9 cellular contexts compared by ENCODE assay signal in genomic region chr14:103716899-103717411, GRCh38. TPM values are rescaled to one million over a fixed set of nuclear protein-coding genes. Genes with fewer than 3 reads are reported as not detected.
DNase-seq lines count a peak whose midpoint lies in the region; ATAC-seq and TF ChIP-seq lines count a peak whose summit lies in the region.
"Had no signal": no experiment of that assay in that cellular context is flagged by ENCODE, and none has a peak within 500 bp of the region (broad histone marks: within the 10 kb centered on the region; RNA-seq: fewer than 3 reads in every experiment).

No MANE protein-coding gene starts in this region.

- no peak for ATAC-seq in stimulated activated naive CD8-positive, alpha-beta T cell treated with anti-CD3 and anti-CD28 coated beads, Interleukin-15, Interleukin-2, amounts not matched to agents 100 U/mL and 50 U/mL, for 24 hours
- ATAC-seq in body of pancreas = no peak
- no peak for ATAC-seq in aorta (ENCODE audit: low FRiP score)

- WGBS in body of pancreas, 2 donors = 75% methylated on average over 17 of the region's 17 CpGs
- WGBS in aorta, 2 donors = 78 to 82% methylated on average over 17 of the region's 17 CpGs

- TF ChIP-seq POLR2A in body of pancreas (IDR thresholded peaks at IDR 0.05) = no peak

- H3K9me3 Mint-ChIP-seq in stimulated activated naive CD8-positive, alpha-beta T cell treated with anti-CD3 and anti-CD28 coated beads, Interleukin-15, Interleukin-2, amounts not matched to agents 100 ng/mL and 50 ng/mL, for 24 hours = no peaks in the 10 kb centered on the region

- peaks cover 7% of the 10 kb centered on the region for H3K36me3 Mint-ChIP-seq in stimulated activated naive CD8-positive, alpha-beta T cell treated with anti-CD3 and anti-CD28 coated beads, Interleukin-15, Interleukin-2, amounts not matched to agents 100 ng/mL and 50 ng/mL, for 24 hours (ENCODE audit: low read depth)

- H3K4me3 ChIP-seq in body of pancreas = peak overlapping the region; percentile 40 to 77
- peak overlapping the region; percentile 19 to 72 for H3K4me3 ChIP-seq in mucosa of rectum (ENCODE audit: low read length in 2 of 2)
- H3K4me3 ChIP-seq in aorta (ENCODE audit: low read length in 2 of 2) = peak overlapping the region; percentile 90 to 92

- H3K27ac ChIP-seq in body of pancreas (no peak overlapping the region), mucosa of rectum (ENCODE audit: low read depth in 2 of 2, low read length in 2 of 2) (no peak overlapping the region), aorta (ENCODE audit: low read depth in 1 of 2, low read length in 2 of 2) (no peak overlapping the region)

- peak overlapping the region; percentile 87 for H3K4me3 Mint-ChIP-seq in stimulated activated naive CD8-positive, alpha-beta T cell treated with anti-CD3 and anti-CD28 coated beads, Interleukin-15, Interleukin-2, amounts not matched to agents 100 ng/mL and 50 ng/mL, for 24 hours

- H3K36me3 ChIP-seq in body of pancreas (replicated peaks in 1 of 2; ENCODE audit: insufficient read depth in 1 of 2, low read depth in 2 of 2) = no peaks in the 10 kb centered on the region
- no peaks in the 10 kb centered on the region for H3K36me3 ChIP-seq in mucosa of rectum (ENCODE audit: control insufficient read depth in 2 of 2, insufficient read depth in 2 of 2, low read length in 2 of 2)
- no peaks in the 10 kb centered on the region for H3K36me3 ChIP-seq in aorta (ENCODE audit: control insufficient read depth in 1 of 2, insufficient read depth in 2 of 2, low read length in 1 of 2)

- H3K27me3 ChIP-seq in body of pancreas (no peaks in the 10 kb centered on the region), mucosa of rectum (ENCODE audit: control insufficient read depth in 2 of 2, insufficient read depth in 2 of 2, low read length in 2 of 2) (no peaks in the 10 kb centered on the region), aorta (ENCODE audit: control insufficient read depth in 1 of 2, insufficient read depth in 2 of 2, low read length in 1 of 2) (no peaks in the 10 kb centered on the region)

- TF ChIP-seq CTCF in body of pancreas (IDR thresholded peaks at IDR 0.05) = no peak

- no peaks in the 10 kb centered on the region for H3K27me3 Mint-ChIP-seq in stimulated activated naive CD8-positive, alpha-beta T cell treated with anti-CD3 and anti-CD28 coated beads, Interleukin-15, Interleukin-2, amounts not matched to agents 100 ng/mL and 50 ng/mL, for 24 hours

- H3K4me1 ChIP-seq in body of pancreas (peaks cover 46% of the 10 kb centered on the region), mucosa of rectum (ENCODE audit: control insufficient read depth in 2 of 2, insufficient read depth in 2 of 2, low read length in 2 of 2) (peaks cover 28 to 30% of the 10 kb centered on the region in 2 donors), aorta (ENCODE audit: control insufficient read depth in 1 of 2, insufficient read depth in 2 of 2, low read length in 2 of 2) (no peaks in the 10 kb centered on the region)

- H3K9ac ChIP-seq in mucosa of rectum (ENCODE audit: low read depth in 1 of 2, low read length in 2 of 2) = peak overlapping the region in 1 of 2 donors; percentile 80

- DNase-seq in stimulated activated naive CD8-positive, alpha-beta T cell treated with anti-CD3 and anti-CD28 coated beads, Interleukin-15, Interleukin-2, amounts not matched to agents 100 U/mL and 50 U/mL, for 24 hours = no peak
- DNase-seq in body of pancreas (no peak), aorta (no peak), CD1c-positive myeloid dendritic cell (ENCODE audit: extremely low spot score) (no peak), hippocampal formation (lab: John Stamatoyannopoulos, UW) (no peak), germinal center (ENCODE audit: low spot score) (no peak)

- H3K9me3 ChIP-seq in body of pancreas (no peaks in the 10 kb centered on the region), mucosa of rectum (ENCODE audit: control insufficient read depth in 2 of 2, low read length in 2 of 2) (no peaks in the 10 kb centered on the region), aorta (ENCODE audit: control insufficient read depth, low read length) (no peaks in the 10 kb centered on the region)
- H3K9me3 ChIP-seq: mucosa of descending colon had no signal

- intact Hi-C loops in body of pancreas (cut with DNase I) (no loop called here), aorta (cut with DNase I) (loop anchor here in 1 of 2 donors (5.0 kb wide), 1 partner anchor 90 kb away; the partner anchor contains the start of gene KLC1)

- peaks cover 59% of the 10 kb centered on the region for H3K4me1 Mint-ChIP-seq in stimulated activated naive CD8-positive, alpha-beta T cell treated with anti-CD3 and anti-CD28 coated beads, Interleukin-15, Interleukin-2, amounts not matched to agents 100 ng/mL and 50 ng/mL, for 24 hours (ENCODE audit: low read depth)

- no peak overlapping the region for H3K27ac Mint-ChIP-seq in stimulated activated naive CD8-positive, alpha-beta T cell treated with anti-CD3 and anti-CD28 coated beads, Interleukin-15, Interleukin-2, amounts not matched to agents 100 ng/mL and 50 ng/mL, for 24 hours

RNA-seq across cellular contexts. Expression of gene ZFYVE21, which starts 1.3 kb away (rescaled TPM):
- total RNA-seq in body of pancreas (10 to 100 TPM; 32.9 to 82.4 TPM), aorta (10 to 100 TPM; 69.0 to 74.8 TPM)
- 100 to 1,000 TPM; 100 to 110 TPM for polyA plus RNA-seq in aorta

RNA-seq across cellular contexts. Expression of gene XRCC3, which starts 1.7 kb away (rescaled TPM):
- total RNA-seq in body of pancreas = 1 to 10 TPM; 3.9 to 5.6 TPM
- total RNA-seq in aorta = 1 to 10 TPM; 5.2 to 5.3 TPM
- 1 to 10 TPM; 1.0 to 8.6 TPM for polyA plus RNA-seq in aorta
